In genomic region chr12:122790393-122791075, GRCh38 we compare ENCODE assay signal across 25 cellular contexts. TPM values are rescaled to one million over a fixed set of nuclear protein-coding genes. Genes with fewer than 3 reads are reported as not detected.
A peak's percentile ranks its signal among the peaks of the same experiment; 100 is the strongest.
DNase-seq lines count a peak whose midpoint lies in the region; ATAC-seq and TF ChIP-seq lines count a peak whose summit lies in the region.
"Had no signal": no experiment of that assay in that cellular context is flagged by ENCODE, and none has a peak within 500 bp of the region (broad histone marks: within the 10 kb centered on the region; RNA-seq: fewer than 3 reads in every experiment).

No MANE protein-coding gene starts in this region.

- peak overlapping the region; percentile 66 for H2AFZ ChIP-seq in IMR-90 (replicated peaks; ENCODE audit: low read length, poor library complexity)
- H2AFZ ChIP-seq: parathyroid adenoma had no signal

- H3K27ac ChIP-seq in IMR-90 (ENCODE audit: insufficient read depth, low read length) = no peak overlapping the region
- H3K27ac ChIP-seq: gastroesophageal sphincter, parathyroid adenoma, skin epidermis, VCaP had no signal

- 0 out of 2 replicates have a peak, but pooled peaks cover 3% of the 10 kb centered on the region for H3K4me1 ChIP-seq in IMR-90 (ENCODE audit: control insufficient read depth, insufficient read depth, low read length)
- H3K4me1 ChIP-seq: parathyroid adenoma had no signal

- H3K79me1 ChIP-seq in IMR-90 (ENCODE audit: low read depth in 1 of 2, low read length in 2 of 2) = no peaks in the 10 kb centered on the region

- H4K20me1 ChIP-seq in IMR-90 (ENCODE audit: insufficient read depth, low read length) = no peaks in the 10 kb centered on the region

- no peak overlapping the region for H2BK120ac ChIP-seq in IMR-90 (ENCODE audit: low read depth, low read length)

- WGBS in IMR-90 (ENCODE audit: extremely low coverage in 2 of 2, insufficient read length in 1 of 2), 2 experiments = 20% methylated on average over 1 of the region's 5 CpGs; no CpG with 5 or more reads in 1 of the 2 experiments

- no peak overlapping the region for H2BK15ac ChIP-seq in IMR-90 (ENCODE audit: low read depth, low read length)

- H3K9ac ChIP-seq in IMR-90 (ENCODE audit: low read depth, low read length) = no peak overlapping the region
- H3K9ac ChIP-seq: parathyroid adenoma had no signal

- TF ChIP-seq RAD21 in IMR-90 (IDR thresholded peaks at IDR 0.05; ENCODE audit: low read length) = no peak

- H3K4me3 ChIP-seq in IMR-90 (ENCODE audit: insufficient read depth, low read depth, low read length) = no peak overlapping the region
- H3K4me3 ChIP-seq in cardiac fibroblast (replicated peaks in 1 of 2; ENCODE audit: low read depth in 2 of 2, low read length in 2 of 2) = no peak overlapping the region
- H3K4me3 ChIP-seq: gastroesophageal sphincter, GM12878, skin epidermis had no signal

- H3K18ac ChIP-seq in IMR-90 (ENCODE audit: low read depth, low read length) = no peak overlapping the region

- H3K4ac ChIP-seq in IMR-90 (ENCODE audit: low read depth, low read length) = no peak overlapping the region

- peak overlapping the region in 1 of 2 experiments; percentile 62; a peak in 1 of 4 replicates for H4K8ac ChIP-seq in IMR-90 (ENCODE audit: low read depth in 2 of 2, low read length in 2 of 2)

- in situ Hi-C loops in IMR-90 (cut with MboI; ENCODE audit: low sequenced_read_pairs) = loop anchor here (5.0 kb wide), 1 partner anchor 167 kb away; no protein-coding TSS in a partner anchor

- TF ChIP-seq CTCF in IMR-90 (conservative IDR thresholded peaks at IDR 0.05; ENCODE audit: low read depth, low read length) (no peak), cardiac fibroblast (IDR thresholded peaks at IDR 0.05; ENCODE audit: low read depth, low read length) (no peak)

- dilution Hi-C loops in IMR-90 (cut with HindIII; ENCODE audit: low sequenced_read_pairs, unreplicated experiment) = no loop called here

- peak; percentile 52 for DNase-seq in GM03348 (ENCODE audit: low spot score)
- peak; percentile 31 for DNase-seq in IMR-90
- peak; percentile 20 to 55 for DNase-seq in cardiac fibroblast (ENCODE audit: low read depth in 2 of 2)
- peak; percentile 29 for DNase-seq in kidney tubule cell (ENCODE audit: low spot score)
- DNase-seq in GOT3 (lab: John Stamatoyannopoulos, UW) = no peak
- no peak for DNase-seq in NCI-H82 (lab: John Stamatoyannopoulos, UW)
- DNase-seq in NCI-H1694 treated with DMSO at 0.1 percent for 48 hours (lab: John Stamatoyannopoulos, UW) = no peak
- DNase-seq: activated CD8-positive, alpha-beta T cell treated with anti-CD3 and anti-CD28 coated beads for 36 hours; activated naive CD8-positive, alpha-beta T cell treated with anti-CD3 and anti-CD28 coated beads, Interleukin-2, amount 50 U/mL, for 24 hours; AML-193; COR-L47; effector memory CD4-positive, alpha-beta T cell; naive thymus-derived CD8-positive, alpha-beta T cell; NCI-H1105 treated with DMSO at 0.1 percent for 48 hours; SHP77; stimulated activated CD4-positive, alpha-beta T cell treated with anti-CD3 and anti-CD28 coated beads, Interleukin-4, amount 100 ng/mL, for 24 hours; substantia nigra; T-helper 1 cell had no signal

- ATAC-seq in IMR-90 (ENCODE audit: low read depth) (no peak), GM21526 (IDR thresholded peaks at IDR 0.05; ENCODE audit: low FRiP score, unreplicated experiment) (no peak)
- ATAC-seq: activated CD8-positive, alpha-beta T cell treated with anti-CD3 and anti-CD28 coated beads for 36 hours; activated naive CD8-positive, alpha-beta T cell treated with anti-CD3 and anti-CD28 coated beads, Interleukin-2, amount 50 U/mL, for 24 hours; gastroesophageal sphincter; GM12878; naive thymus-derived CD8-positive, alpha-beta T cell had no signal

- no peak overlapping the region for H2BK5ac ChIP-seq in IMR-90 (ENCODE audit: low read depth, low read length, poor library complexity, severe bottlenecking)

- POLR2A ChIA-PET in IMR-90 (lab: Charles Lee; ENCODE audit: unreplicated experiment) = no interaction called here

- no peak overlapping the region for H3K14ac ChIP-seq in IMR-90 (replicated peaks; ENCODE audit: low read depth, low read length)

- H3K9me3 ChIP-seq in IMR-90 (ENCODE audit: control insufficient read depth, insufficient read depth, low read length) = no peaks in the 10 kb centered on the region
- H3K9me3 ChIP-seq: gastroesophageal sphincter had no signal

- H2AK9ac ChIP-seq in IMR-90 (replicated peaks; ENCODE audit: low read depth, low read length, poor library complexity) = no peak overlapping the region

- H3K9me1 ChIP-seq in IMR-90 (ENCODE audit: insufficient read depth, low read length) = no peaks in the 10 kb centered on the region

- no TSS peak for BruUV-seq in IMR-90 (replicated peaks; lab: Mats Ljungman, UMichigan)

- no peak for TF ChIP-seq POLR2A in IMR-90 (IDR thresholded peaks at IDR 0.05; ENCODE audit: low read depth, low read length)

- CTCF ChIA-PET in IMR-90 (lab: Yijun Ruan, JAX) = interaction anchor here (0.6 to 0.7 kb wide), 3 partner anchors 10 to 176 kb away, joined by 3 read pairs; partner anchors contain the start of gene ABCB9

- no peaks in the 10 kb centered on the region for H3K27me3 ChIP-seq in IMR-90 (ENCODE audit: control insufficient read depth, insufficient read depth, low read length)
- H3K27me3 ChIP-seq: gastroesophageal sphincter had no signal

- no peak overlapping the region for H3K23ac ChIP-seq in IMR-90 (ENCODE audit: low read depth, low read length)

- H2AK5ac ChIP-seq in IMR-90 (ENCODE audit: low read depth, low read length) = no peak overlapping the region

- no peak overlapping the region for H4K5ac ChIP-seq in IMR-90 (ENCODE audit: low read depth, low read length)

- H3K4me2 ChIP-seq in IMR-90 (ENCODE audit: low read depth, low read length) = no peak overlapping the region

- H3K36me3 ChIP-seq in IMR-90 (ENCODE audit: control insufficient read depth, insufficient read depth, low read length) = no peaks in the 10 kb centered on the region
- H3K36me3 ChIP-seq: gastroesophageal sphincter had no signal

- H2BK20ac ChIP-seq in IMR-90 (ENCODE audit: low read depth, low read length) = no peak overlapping the region

- intact Hi-C loops in IMR-90 (cut with micrococcal nuclease) = loop anchor here (5.0 kb wide), 1 partner anchor 72 kb away; no protein-coding TSS in a partner anchor

- no peak overlapping the region for H4K91ac ChIP-seq in IMR-90 (ENCODE audit: insufficient read depth, low read depth, low read length)

- H3K56ac ChIP-seq in IMR-90 (ENCODE audit: extremely low read depth, insufficient read depth, low read length) = no peak overlapping the region

TF ChIP-seq in IMR-90, 13 proteins besides CTCF, POLR2A, EP300 and RAD21:
- TF ChIP-seq CEBPB (IDR thresholded peaks at IDR 0.05; ENCODE audit: low read depth, low read length) (peak; percentile 35), MAZ (IDR thresholded peaks at IDR 0.05; ENCODE audit: borderline replicate concordance, low read depth, low read length) (no peak)

RNA-seq across cellular contexts. Expression of gene CCDC62, which starts 16.2 kb away (rescaled TPM):
- total RNA-seq in IMR-90 (2012; rRNA removed) = 0.18 and 0.28 TPM in 2 replicates
- 0.09 and 0.10 TPM in 2 replicates for polyA plus RNA-seq in IMR-90 (2012; rRNA removed)
- polyA plus RNA-seq in IMR-90 (2012; cell fraction: cytosol; rRNA removed) = 0.01 and 0.06 TPM in 2 replicates
- 0.05 and 0.41 TPM in 2 replicates for polyA plus RNA-seq in IMR-90 (2012; cell fraction: nucleus; rRNA removed; ENCODE audit: low replicate concordance)

RNA-seq across cellular contexts. Expression of gene DENR, which starts 37.9 kb away (rescaled TPM):
- total RNA-seq in IMR-90 (2012; rRNA removed) = 8.2 and 32.2 TPM in 2 replicates
- polyA plus RNA-seq in IMR-90 (2012; rRNA removed) = 18.4 and 24.5 TPM in 2 replicates
- polyA plus RNA-seq in IMR-90 (2012; cell fraction: cytosol; rRNA removed) = 6.0 and 8.7 TPM in 2 replicates
- 3.4 and 14.4 TPM in 2 replicates for polyA plus RNA-seq in IMR-90 (2012; cell fraction: nucleus; rRNA removed; ENCODE audit: low replicate concordance)

RNA-seq across cellular contexts. Expression of gene HIP1R, which starts 44.7 kb away (rescaled TPM):
- total RNA-seq in IMR-90 (2012; rRNA removed) = 9.7 and 13.8 TPM in 2 replicates
- 18.5 and 20.7 TPM in 2 replicates for polyA plus RNA-seq in IMR-90 (2012; rRNA removed)
- 9.6 and 10.4 TPM in 2 replicates for polyA plus RNA-seq in IMR-90 (2012; cell fraction: cytosol; rRNA removed)
- 96.7 and 158 TPM in 2 replicates for polyA plus RNA-seq in IMR-90 (2012; cell fraction: nucleus; rRNA removed; ENCODE audit: low replicate concordance)

RNA-seq across cellular contexts. Expression of gene HCAR1, which starts 59.9 kb away (rescaled TPM):
- total RNA-seq in IMR-90 (2012; rRNA removed) = under 0.01 TPM in 1 of 2 replicates, not detected in the other
- 0.03 TPM in 2 replicates for polyA plus RNA-seq in IMR-90 (2012; rRNA removed)
- 0.01 and 0.02 TPM in 2 replicates for polyA plus RNA-seq in IMR-90 (2012; cell fraction: cytosol; rRNA removed)
- polyA plus RNA-seq in IMR-90 (2012; cell fraction: nucleus; rRNA removed; ENCODE audit: low replicate concordance) = 0.01 TPM in 1 of 2 replicates, not detected in the other
- total RNA-seq: lung microvascular endothelial cell; naive thymus-derived CD8-positive, alpha-beta T cell had no signal
- polyA plus RNA-seq: naive thymus-derived CD8-positive, alpha-beta T cell had no signal

Comparison
In these comparisons a context has a peak if more than half of its experiments do, and no peak if none do; other contexts are left out.
1. DNase-seq: peak in GM03348 (single experiment), IMR-90 (single experiment), cardiac fibroblast (2 of 2) and kidney tubule cell (single experiment); none in GOT3 (single experiment), NCI-H82 (single experiment) and NCI-H1694 treated with DMSO at 0.1 percent for 48 hours (single experiment).